ENCODE assay signal across 10 cellular contexts in the genomic region with DNA sequence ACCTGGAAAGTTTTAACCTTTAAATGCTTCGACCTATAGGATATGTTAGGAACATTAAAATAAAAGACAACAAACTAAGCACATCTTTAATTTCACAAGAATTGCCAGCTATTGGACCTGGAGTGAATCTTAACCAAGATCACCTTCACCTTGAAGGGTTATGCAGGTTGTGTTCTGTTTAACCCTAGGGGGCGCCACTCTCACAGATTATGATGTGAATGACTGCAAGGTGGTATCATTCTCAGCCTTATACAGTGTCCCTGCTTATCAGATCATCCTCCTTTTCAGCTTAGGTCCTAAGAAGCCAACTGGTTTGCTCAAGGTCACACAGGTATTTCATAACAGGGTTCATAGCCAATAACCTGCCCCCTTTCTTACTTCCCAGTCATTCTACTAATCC. TPM values are rescaled to one million over a fixed set of nuclear protein-coding genes. Genes with fewer than 3 reads are reported as not detected.
DNase-seq lines count a peak whose midpoint lies in the region; ATAC-seq and TF ChIP-seq lines count a peak whose summit lies in the region.
"Had no signal": no experiment of that assay in that cellular context is flagged by ENCODE, and none has a peak within 500 bp of the region (broad histone marks: within the 10 kb centered on the region; RNA-seq: fewer than 3 reads in every experiment).

No MANE protein-coding gene starts in this region.

- peaks cover 29% of the 10 kb centered on the region; the same call in 1 of the 2 replicates for H4K20me1 ChIP-seq in BLaER1

- TF ChIP-seq EP300 in sigmoid colon (IDR thresholded peaks at IDR 0.05) = no peak

- H3K4me3 ChIP-seq in BLaER1 (no peak overlapping the region), sigmoid colon (no peak overlapping the region), prostate gland (no peak overlapping the region)

- intact Hi-C loops in sigmoid colon (cut with DNase I) = no loop called here
- intact Hi-C loops in prostate gland (cut with DNase I) = no loop called here

- H3K4me1 ChIP-seq in BLaER1 (peaks cover 32% of the 10 kb centered on the region), sigmoid colon (no peaks in the 10 kb centered on the region), prostate gland (replicated peaks) (no peaks in the 10 kb centered on the region)

- H3K27me3 ChIP-seq in BLaER1 = peaks cover 79% of the 10 kb centered on the region
- H3K27me3 ChIP-seq in sigmoid colon = no peaks in the 10 kb centered on the region
- no peaks in the 10 kb centered on the region for H3K27me3 ChIP-seq in prostate gland (replicated peaks; ENCODE audit: insufficient read depth)
- H3K27me3 ChIP-seq: neutrophil had no signal

- H3K36me3 ChIP-seq in BLaER1 = no peaks in the 10 kb centered on the region; the same call in 1 of the 2 replicates
- H3K36me3 ChIP-seq in sigmoid colon = no peaks in the 10 kb centered on the region
- H3K36me3 ChIP-seq in prostate gland = no peaks in the 10 kb centered on the region
- H3K36me3 ChIP-seq: neutrophil had no signal

- peak; percentile 38 for DNase-seq in NCI-H69 (lab: John Stamatoyannopoulos, UW)
- DNase-seq in effector CD8-positive, alpha-beta T cell (lab: John Stamatoyannopoulos, UW) = peak; percentile 10
- no peak for DNase-seq in sigmoid colon
- no peak for DNase-seq in prostate gland (ENCODE audit: low spot score)
- DNase-seq in retina = no peak
- DNase-seq: trophoblast cell had no signal

- no peak for TF ChIP-seq CTCF in sigmoid colon (IDR thresholded peaks at IDR 0.05)
- no peak for TF ChIP-seq CTCF in prostate gland (IDR thresholded peaks at IDR 0.05)

- ATAC-seq in GM18867 (IDR thresholded peaks at IDR 0.05; ENCODE audit: unreplicated experiment) = peak; percentile 43
- ATAC-seq in HG03135 (IDR thresholded peaks at IDR 0.05; ENCODE audit: unreplicated experiment) = no peak

- TF ChIP-seq POLR2A in sigmoid colon (IDR thresholded peaks at IDR 0.05) (no peak), prostate gland (IDR thresholded peaks at IDR 0.05) (no peak)

- H3K9ac ChIP-seq in BLaER1 = no peak overlapping the region

- WGBS in sigmoid colon, 2 donors = 40 to 61% methylated on average over 2 of the region's 2 CpGs
- WGBS in prostate gland = 61% methylated on average over 2 of the region's 2 CpGs

- no peaks in the 10 kb centered on the region for H3K9me3 ChIP-seq in BLaER1
- H3K9me3 ChIP-seq in sigmoid colon = no peaks in the 10 kb centered on the region
- no peaks in the 10 kb centered on the region for H3K9me3 ChIP-seq in prostate gland
- H3K9me3 ChIP-seq: neutrophil had no signal

- peak overlapping the region; percentile 41 for H3K4me2 ChIP-seq in BLaER1

- no peak overlapping the region for H3K27ac ChIP-seq in BLaER1
- no peak overlapping the region for H3K27ac ChIP-seq in sigmoid colon
- H3K27ac ChIP-seq in prostate gland = no peak overlapping the region
- H3K27ac ChIP-seq: neutrophil had no signal

RNA-seq across cellular contexts. Expression of gene INTS6L, which starts 23.5 kb away (rescaled TPM):
- total RNA-seq in sigmoid colon (10 to 100 TPM in 1 of 4 donors, 1 to 10 TPM in 3; 8.7 to 10.5 (median 9.0) TPM), prostate gland (10 to 100 TPM in 1 of 2 donors, 1 to 10 TPM in 1; 7.2 to 25.7 TPM)
- polyA plus RNA-seq in sigmoid colon = 10 to 100 TPM in 1 of 3 donors, 1 to 10 TPM in 2; 2.3 to 10.2 (median 3.0) TPM

Comparison
In these comparisons a context has a peak if more than half of its experiments do, and no peak if none do; other contexts are left out.
1. DNase-seq: peak in NCI-H69 (single experiment) and effector CD8-positive, alpha-beta T cell (single experiment); none in sigmoid colon (single experiment), prostate gland (single experiment) and retina (single experiment).